Comparison of ENCODE assay signal across 4 cellular contexts in the genomic region with DNA sequence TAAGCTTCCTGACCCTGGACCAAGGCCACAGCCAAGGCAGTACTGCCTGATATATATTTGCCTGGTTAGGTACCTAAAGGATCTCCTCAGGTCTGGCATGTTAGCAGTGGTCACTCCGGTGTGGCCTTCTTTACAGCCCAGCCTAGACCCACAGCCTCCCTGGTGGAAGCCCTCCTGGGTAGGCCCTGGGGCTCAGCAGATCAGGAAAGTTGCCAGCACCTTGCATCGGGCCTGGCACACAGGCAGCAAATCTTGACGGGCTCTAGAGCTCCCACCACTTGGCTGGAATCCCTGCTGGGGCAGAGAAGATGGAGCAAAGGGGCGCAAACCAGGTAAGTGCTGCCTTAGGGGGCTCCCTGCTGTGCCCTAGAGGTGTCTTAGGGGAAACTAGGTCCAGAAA.
A peak's percentile ranks its signal among the peaks of the same experiment; 100 is the strongest.
TF ChIP-seq lines count a peak whose summit lies in the region.

No MANE protein-coding gene starts in this region.

TF ChIP-seq in SK-N-SH, 30 proteins besides CTCF, POLR2A, EP300 and RAD21:
- TF ChIP-seq IRF3 (IDR thresholded peaks at IDR 0.05; ENCODE audit: low read depth, low read length) (no peak), MXI1 (IDR thresholded peaks at IDR 0.05; ENCODE audit: low read depth, low read length) (no peak), EZH2phosphoT487 (IDR thresholded peaks at IDR 0.05; ENCODE audit: borderline replicate concordance, low read depth) (no peak), NRF1 (IDR thresholded peaks at IDR 0.05; ENCODE audit: low read depth, low read length) (no peak)

TF ChIP-seq in SK-N-SH treated with all-trans-retinoic acid at 6 μM for 48 hours, 23 proteins besides CTCF, POLR2A, EP300 and RAD21 (continues in another document):
- TF ChIP-seq SNAI2 (CRISPR knock-in tag; IDR thresholded peaks at IDR 0.05) (no peak), PATZ1 (CRISPR knock-in tag; IDR thresholded peaks at IDR 0.05; ENCODE audit: borderline replicate concordance) (no peak), ISL1 (CRISPR knock-in tag; IDR thresholded peaks at IDR 0.05) (no peak), GLIS3 (CRISPR knock-in tag; IDR thresholded peaks at IDR 0.05) (no peak), PPARA (CRISPR knock-in tag; IDR thresholded peaks at IDR 0.05; ENCODE audit: borderline replicate concordance) (no peak), TOX (CRISPR knock-in tag; IDR thresholded peaks at IDR 0.05; ENCODE audit: borderline replicate concordance) (no peak), TSHZ2 (CRISPR knock-in tag; IDR thresholded peaks at IDR 0.05) (no peak), ZNF70 (CRISPR knock-in tag; IDR thresholded peaks at IDR 0.05) (no peak), CSRNP3 (CRISPR knock-in tag; IDR thresholded peaks at IDR 0.05) (no peak), OSR1 (CRISPR knock-in tag; IDR thresholded peaks at IDR 0.05) (no peak), BACH2 (CRISPR knock-in tag; IDR thresholded peaks at IDR 0.05; ENCODE audit: borderline replicate concordance) (no peak)

TF ChIP-seq in H1, 55 proteins besides CTCF, POLR2A, EP300 and RAD21:
- TF ChIP-seq, protein P1, sequence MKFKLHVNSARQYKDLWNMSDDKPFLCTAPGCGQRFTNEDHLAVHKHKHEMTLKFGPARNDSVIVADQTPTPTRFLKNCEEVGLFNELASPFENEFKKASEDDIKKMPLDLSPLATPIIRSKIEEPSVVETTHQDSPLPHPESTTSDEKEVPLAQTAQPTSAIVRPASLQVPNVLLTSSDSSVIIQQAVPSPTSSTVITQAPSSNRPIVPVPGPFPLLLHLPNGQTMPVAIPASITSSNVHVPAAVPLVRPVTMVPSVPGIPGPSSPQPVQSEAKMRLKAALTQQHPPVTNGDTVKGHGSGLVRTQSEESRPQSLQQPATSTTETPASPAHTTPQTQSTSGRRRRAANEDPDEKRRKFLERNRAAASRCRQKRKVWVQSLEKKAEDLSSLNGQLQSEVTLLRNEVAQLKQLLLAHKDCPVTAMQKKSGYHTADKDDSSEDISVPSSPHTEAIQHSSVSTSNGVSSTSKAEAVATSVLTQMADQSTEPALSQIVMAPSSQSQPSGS (IDR thresholded peaks at IDR 0.05; ENCODE audit: low read length): no peak
- TF ChIP-seq SUZ12 (IDR thresholded peaks at IDR 0.05; ENCODE audit: low read length): peak; percentile 10; the same call in 1 of the 2 replicates

TF ChIP-seq in HepG2, 621 proteins besides CTCF, POLR2A, EP300 and RAD21:
- TF ChIP-seq NR2F2 (IDR thresholded peaks at IDR 0.05; ENCODE audit: borderline replicate concordance, low read depth) (no peak), GATAD1 (CRISPR knock-in tag; IDR thresholded peaks at IDR 0.05) (no peak), GMEB2 (CRISPR knock-in tag; IDR thresholded peaks at IDR 0.05; ENCODE audit: low read depth) (no peak), ZNF253 (CRISPR knock-in tag; IDR thresholded peaks at IDR 0.05; ENCODE audit: borderline replicate concordance) (no peak), SCMH1 (CRISPR knock-in tag; IDR thresholded peaks at IDR 0.05; ENCODE audit: borderline replicate concordance) (no peak)
- TF ChIP-seq, protein P2, sequence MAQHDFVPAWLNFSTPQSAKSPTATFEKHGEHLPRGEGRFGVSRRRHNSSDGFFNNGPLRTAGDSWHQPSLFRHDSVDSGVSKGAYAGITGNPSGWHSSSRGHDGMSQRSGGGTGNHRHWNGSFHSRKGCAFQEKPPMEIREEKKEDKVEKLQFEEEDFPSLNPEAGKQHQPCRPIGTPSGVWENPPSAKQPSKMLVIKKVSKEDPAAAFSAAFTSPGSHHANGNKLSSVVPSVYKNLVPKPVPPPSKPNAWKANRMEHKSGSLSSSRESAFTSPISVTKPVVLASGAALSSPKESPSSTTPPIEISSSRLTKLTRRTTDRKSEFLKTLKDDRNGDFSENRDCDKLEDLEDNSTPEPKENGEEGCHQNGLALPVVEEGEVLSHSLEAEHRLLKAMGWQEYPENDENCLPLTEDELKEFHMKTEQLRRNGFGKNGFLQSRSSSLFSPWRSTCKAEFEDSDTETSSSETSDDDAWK (CRISPR knock-in tag; IDR thresholded peaks at IDR 0.05): no peak
